ENCODE assay signal across 8 cellular contexts in the genomic region with DNA sequence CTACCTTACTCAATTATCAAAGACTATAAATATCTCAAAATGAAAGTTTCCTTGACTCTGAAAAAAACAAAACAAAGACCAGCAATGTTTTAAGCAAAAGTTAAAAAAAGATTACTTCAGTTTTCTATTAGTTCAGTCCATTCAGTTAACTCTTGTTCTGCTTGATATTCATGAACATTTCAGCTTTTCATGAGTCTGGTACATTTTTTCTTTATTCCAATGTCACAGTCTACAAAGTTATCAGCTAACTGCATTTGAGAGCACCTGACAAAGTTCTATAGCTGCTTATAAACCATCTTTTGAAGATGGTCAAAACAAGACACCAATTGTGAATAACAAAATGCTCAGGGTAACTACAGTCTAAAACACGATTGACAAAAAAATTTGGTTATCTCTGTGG.
"Had no signal": no experiment of that assay in that cellular context is flagged by ENCODE, and none has a peak within 500 bp of the region (broad histone marks: within the 10 kb centered on the region; RNA-seq: fewer than 3 reads in every experiment).

No MANE protein-coding gene starts in this region.

- FAIRE-seq: K562 had no signal

- DNase-seq: GM23248, GOT3, H7, IMR-90, KG1 had no signal

- H3K36me3 ChIP-seq: HAP-1 had no signal

- H3K9ac ChIP-seq: GM23248 had no signal

- H3K4me3 ChIP-seq: GM23248, HAP-1, K562 had no signal

- H3K27ac ChIP-seq: GM23248, HL-60 had no signal

- H3K4me1 ChIP-seq: HAP-1 had no signal
